In genomic region chr15:71249986-71250385, GRCh38 we compare ENCODE assay signal across 25 cellular contexts.
"Had no signal": no experiment of that assay in that cellular context is flagged by ENCODE, and none has a peak within 500 bp of the region (broad histone marks: within the 10 kb centered on the region; RNA-seq: fewer than 3 reads in every experiment).

No MANE protein-coding gene starts in this region.

- H3K9me3 ChIP-seq: colonic mucosa, gastroesophageal sphincter, mucosa of descending colon, prostate gland, right lobe of liver, thoracic aorta, tibial nerve, upper lobe of right lung, uterus had no signal

- H2AFZ ChIP-seq: neural progenitor cell had no signal

- H3K4me2 ChIP-seq: neural progenitor cell had no signal

- DNase-seq: central memory CD4-positive, alpha-beta T cell; colonic mucosa; effector memory CD4-positive, alpha-beta T cell; erythroblast; foreskin fibroblast; hypothalamus; immature natural killer cell; islet precursor cell; kidney glomerular epithelial cell; mucosa of descending colon; naive B cell; right lobe of liver; small intestine; stimulated activated CD4-positive, alpha-beta T cell treated with anti-CD3 and anti-CD28 coated beads, Interleukin-15, amount 100 ng/mL, for 24 hours; stimulated activated CD4-positive, alpha-beta T cell treated with anti-CD3 and anti-CD28 coated beads, Interleukin-2, amount 100 ng/mL, for 48 hours; stimulated activated naive B cell treated with anti-CD40 and anti-IgM and Interleukin-4, amounts not matched to agents 10 μg/mL and 1 μg/mL and 100 μg/mL, for 72 hours; upper lobe of right lung; uterus had no signal

- H3K27ac ChIP-seq: colonic mucosa, gastroesophageal sphincter, neural progenitor cell, prostate gland, right lobe of liver, thoracic aorta, tibial nerve, upper lobe of right lung had no signal

- H3K4me3 ChIP-seq: colonic mucosa, gastroesophageal sphincter, lung, mucosa of descending colon, neural progenitor cell, prostate gland, right lobe of liver, thoracic aorta, tibial nerve, upper lobe of right lung, uterus had no signal

- H3K9ac ChIP-seq: neural progenitor cell had no signal

- H3K27me3 ChIP-seq: colonic mucosa, gastroesophageal sphincter, neural progenitor cell, right lobe of liver, tibial nerve, upper lobe of right lung, uterus had no signal

- ATAC-seq: gastroesophageal sphincter; mucosa of descending colon; natural killer cell treated with Interleukin-12 subunit alpha and Interleukin-12 subunit beta and Interleukin-15 and Interleukin-18, amount 100 ng/mL, for 72 hours; right lobe of liver; stimulated activated naive B cell treated with anti-CD40 and anti-IgM and Interleukin-4, amounts not matched to agents 10 μg/mL and 1 μg/mL and 100 μg/mL, for 72 hours; upper lobe of right lung had no signal

- H3K4me1 ChIP-seq: colonic mucosa, gastroesophageal sphincter, neural progenitor cell, prostate gland, right lobe of liver, upper lobe of right lung had no signal

- H3K36me3 ChIP-seq: colonic mucosa, gastroesophageal sphincter, neural progenitor cell, prostate gland, right lobe of liver, thoracic aorta, tibial nerve, upper lobe of right lung, uterus had no signal
